Comparison of ENCODE assay signal across 23 cellular contexts in genomic region chr10:103083266-103083976, GRCh38.
DNase-seq lines count a peak whose midpoint lies in the region; ATAC-seq, FAIRE-seq and TF ChIP-seq lines count a peak whose summit lies in the region.
"Had no signal": no experiment of that assay in that cellular context is flagged by ENCODE, and none has a peak within 500 bp of the region (broad histone marks: within the 10 kb centered on the region; RNA-seq: fewer than 3 reads in every experiment).

No MANE protein-coding gene starts in this region.

- TF ChIP-seq EP300 in HepG2 (IDR thresholded peaks at IDR 0.05; ENCODE audit: low read depth in 2 of 2, low read length in 2 of 2) (no peak), HepG2 (CRISPR knock-in tag; IDR thresholded peaks at IDR 0.05; ENCODE audit: borderline replicate concordance) (no peak)

- BruUV-seq in HepG2 (replicated peaks; lab: Mats Ljungman, UMichigan), result no TSS peak

- H3K27ac Mint-ChIP-seq in activated T-cell treated with anti-CD3 and anti-CD28 coated beads, Interleukin-2, amount 50 U/mL, for 72 hours, result peak overlapping the region; percentile 45
- peak overlapping the region; percentile 10 for H3K27ac Mint-ChIP-seq in chondrocyte (ENCODE audit: unreplicated experiment)
- H3K27ac Mint-ChIP-seq: activated naive CD8-positive, alpha-beta T cell treated with anti-CD3 and anti-CD28 coated beads, Interleukin-2, amount 10 ng/mL, durations not matched to agents 7 days and 5 days had no signal

- FAIRE-seq in HepG2 (lab: Jason Lieb, UNC), result peak; percentile 66

- no peak for ATAC-seq in activated T-cell treated with anti-CD3 and anti-CD28 coated beads, Interleukin-2, amount 50 U/mL, for 72 hours (replicated peaks in 1 of 2)
- ATAC-seq in activated T-cell treated with anti-CD3 and anti-CD28 coated beads, Interleukin-2, amount 50 U/mL, for 4 hours, result no peak
- ATAC-seq in HepG2 (peak; percentile 94), GM21619 (IDR thresholded peaks at IDR 0.05; ENCODE audit: unreplicated experiment) (no peak), GM21723 (IDR thresholded peaks at IDR 0.05; ENCODE audit: unreplicated experiment) (no peak)
- ATAC-seq: heart left ventricle, T-cell had no signal

- POLR2A ChIA-PET in HepG2 (lab: Yijun Ruan, JAX), result no interaction called here

- no peak overlapping the region for H2AFZ ChIP-seq in HepG2 (ENCODE audit: low read length)

- peaks cover 8 to 16% of the 10 kb centered on the region in 2 experiments for H3K36me3 ChIP-seq in HepG2 (replicated peaks in 1 of 2; ENCODE audit: control insufficient read depth in 1 of 2, insufficient read depth in 2 of 2, low read length in 2 of 2)

- H3K4me3 ChIP-seq in HepG2 (replicated peaks in 1 of 3; ENCODE audit: insufficient read depth in 1 of 3, low read depth in 2 of 3, low read length in 3 of 3), result no peak overlapping the region
- H3K4me3 ChIP-seq: heart left ventricle, SJSA1, tibial nerve had no signal

- TF ChIP-seq POLR2A in HepG2 (IDR thresholded peaks at IDR 0.05; ENCODE audit: insufficient read depth in 1 of 2, low read depth in 2 of 2, low read length in 2 of 2), result no peak

- H3K27ac ChIP-seq in HepG2 (ENCODE audit: extremely low read length, insufficient read depth, low read length), result peak overlapping the region; percentile 57
- H3K27ac ChIP-seq: heart left ventricle, SJSA1, tibial nerve had no signal

- DNase-seq in activated T-cell treated with anti-CD3 and anti-CD28 coated beads, Interleukin-2, amount 50 U/mL, for 72 hours, result no peak
- DNase-seq in activated T-cell treated with anti-CD3 and anti-CD28 coated beads, Interleukin-2, amount 50 U/mL, for 4 hours, result no peak
- no peak for DNase-seq in chondrocyte (ENCODE audit: low spot score)
- DNase-seq in HepG2 (ENCODE audit: low spot score), result peak; percentile 85
- DNase-seq in superior temporal gyrus (ENCODE audit: extremely low spot score), result peak; percentile 77
- DNase-seq in NK-92 treated with Interleukin-12 subunit alpha and Interleukin-12 subunit beta, amount 100 ng/mL, for 24 hours (lab: John Stamatoyannopoulos, UW), result no peak
- DNase-seq: activated CD4-positive, alpha-beta T cell treated with anti-CD3 and anti-CD28 coated beads, Interleukin-2, amount 50 U/mL, for 4 hours; activated CD4-positive, CD25-positive, alpha-beta regulatory T cell; activated naive CD8-positive, alpha-beta T cell treated with anti-CD3 and anti-CD28 coated beads, Interleukin-2, amount 10 ng/mL, durations not matched to agents 7 days and 5 days; effector CD4-positive, alpha-beta T cell; heart left ventricle; kidney glomerular epithelial cell; mesendoderm; NCI-H1417 treated with DMSO at 0.1 percent for 48 hours; NCI-H2081 treated with DMSO at 0.1 percent for 48 hours; NCI-H226; NCI-H69; T-cell had no signal

- CTCF ChIA-PET in HepG2 (lab: Yijun Ruan, JAX; ENCODE audit: low intra/inter-chr PET ratio, low total read pairs), result no interaction called here

- in situ Hi-C loops in HepG2 (cut with HindIII; ENCODE audit: extremely low pct_ligation_motif_present, low pct_unique_long_range_greater_than_20kb), result loop anchor here (10.0 kb wide), 1 partner anchor 161 kb away; the partner anchor contains the start of gene RPEL1

- H3K9ac ChIP-seq in HepG2 (ENCODE audit: insufficient read depth, low read depth, low read length), result no peak overlapping the region; the same call in 1 of the 2 replicates

- no peak overlapping the region for H3K4me3 Mint-ChIP-seq in activated T-cell treated with anti-CD3 and anti-CD28 coated beads, Interleukin-2, amount 50 U/mL, for 72 hours
- no peak overlapping the region for H3K4me3 Mint-ChIP-seq in activated T-cell treated with anti-CD3 and anti-CD28 coated beads, Interleukin-2, amount 50 U/mL, for 4 hours
- no peak overlapping the region for H3K4me3 Mint-ChIP-seq in chondrocyte (ENCODE audit: unreplicated experiment)
- H3K4me3 Mint-ChIP-seq: activated naive CD8-positive, alpha-beta T cell treated with anti-CD3 and anti-CD28 coated beads, Interleukin-2, amount 10 ng/mL, durations not matched to agents 7 days and 5 days; stimulated activated naive CD8-positive, alpha-beta T cell treated with anti-CD3 and anti-CD28 coated beads, Interleukin-15, Interleukin-2, amounts not matched to agents 100 ng/mL and 50 ng/mL, for 24 hours; T-cell had no signal

- no peaks in the 10 kb centered on the region for H3K9me3 Mint-ChIP-seq in activated T-cell treated with anti-CD3 and anti-CD28 coated beads, Interleukin-2, amount 50 U/mL, for 72 hours
- H3K9me3 Mint-ChIP-seq in activated T-cell treated with anti-CD3 and anti-CD28 coated beads, Interleukin-2, amount 50 U/mL, for 4 hours, result no peaks in the 10 kb centered on the region
- H3K9me3 Mint-ChIP-seq in chondrocyte (ENCODE audit: low read depth), result no peaks in the 10 kb centered on the region
- H3K9me3 Mint-ChIP-seq: activated naive CD8-positive, alpha-beta T cell treated with anti-CD3 and anti-CD28 coated beads, Interleukin-2, amount 10 ng/mL, durations not matched to agents 7 days and 5 days; stimulated activated naive CD8-positive, alpha-beta T cell treated with anti-CD3 and anti-CD28 coated beads, Interleukin-15, Interleukin-2, amounts not matched to agents 100 ng/mL and 50 ng/mL, for 24 hours; T-cell had no signal

- H3K4me1 Mint-ChIP-seq in activated T-cell treated with anti-CD3 and anti-CD28 coated beads, Interleukin-2, amount 50 U/mL, for 72 hours (ENCODE audit: low read depth), result peaks cover 6% of the 10 kb centered on the region
- no peaks in the 10 kb centered on the region for H3K4me1 Mint-ChIP-seq in activated T-cell treated with anti-CD3 and anti-CD28 coated beads, Interleukin-2, amount 50 U/mL, for 4 hours (ENCODE audit: low read depth)
- peaks cover 45% of the 10 kb centered on the region for H3K4me1 Mint-ChIP-seq in chondrocyte (ENCODE audit: low read depth)
- H3K4me1 Mint-ChIP-seq: T-cell had no signal

- H3K79me2 ChIP-seq in HepG2 (ENCODE audit: insufficient read depth, low read length), result no peaks in the 10 kb centered on the region

- TF ChIP-seq CTCF in chondrocyte (IDR thresholded peaks at IDR 0.05) (no peak), HepG2 (CRISPR knock-in tag; IDR thresholded peaks at IDR 0.05) (no peak)

- no peak for TF ChIP-seq RAD21 in HepG2 (CRISPR knock-in tag; IDR thresholded peaks at IDR 0.05)

- no peaks in the 10 kb centered on the region for H4K20me1 ChIP-seq in HepG2 (ENCODE audit: insufficient read depth, low read length)

- no peaks in the 10 kb centered on the region for H3K36me3 Mint-ChIP-seq in activated T-cell treated with anti-CD3 and anti-CD28 coated beads, Interleukin-2, amount 50 U/mL, for 72 hours (ENCODE audit: insufficient read depth in 2 of 2)
- peaks cover 10% of the 10 kb centered on the region for H3K36me3 Mint-ChIP-seq in activated T-cell treated with anti-CD3 and anti-CD28 coated beads, Interleukin-2, amount 50 U/mL, for 4 hours (ENCODE audit: insufficient read depth)
- H3K36me3 Mint-ChIP-seq in chondrocyte (ENCODE audit: low read depth), result peaks cover 29% of the 10 kb centered on the region

- H3K4me2 ChIP-seq in HepG2 (ENCODE audit: low read depth, low read length), result peak overlapping the region; percentile 51

- H3K9me3 ChIP-seq in HepG2 (ENCODE audit: low read length), result no peaks in the 10 kb centered on the region
- H3K9me3 ChIP-seq: heart left ventricle, SJSA1, tibial nerve had no signal

- H3K4me1 ChIP-seq in HepG2 (ENCODE audit: insufficient read depth, low read length), result peaks cover 55% of the 10 kb centered on the region
- H3K4me1 ChIP-seq: heart left ventricle, tibial nerve had no signal

- intact Hi-C loops in HepG2 (cut with micrococcal nuclease; ENCODE audit: unreplicated experiment), result loop anchor here (5.0 kb wide), 1 partner anchor 159 kb away; no protein-coding TSS in a partner anchor

- H3K27me3 ChIP-seq in HepG2 (ENCODE audit: control insufficient read depth in 1 of 2, insufficient read depth in 2 of 2, low read length in 2 of 2), result no peaks in the 10 kb centered on the region
- H3K27me3 ChIP-seq: heart left ventricle, SJSA1, tibial nerve had no signal

- no peaks in the 10 kb centered on the region for H3K27me3 Mint-ChIP-seq in activated T-cell treated with anti-CD3 and anti-CD28 coated beads, Interleukin-2, amount 50 U/mL, for 72 hours (ENCODE audit: low read depth)
- no peaks in the 10 kb centered on the region for H3K27me3 Mint-ChIP-seq in activated T-cell treated with anti-CD3 and anti-CD28 coated beads, Interleukin-2, amount 50 U/mL, for 4 hours (ENCODE audit: low read depth)
- no peaks in the 10 kb centered on the region for H3K27me3 Mint-ChIP-seq in chondrocyte (ENCODE audit: low read depth)
- H3K27me3 Mint-ChIP-seq: activated naive CD8-positive, alpha-beta T cell treated with anti-CD3 and anti-CD28 coated beads, Interleukin-2, amount 10 ng/mL, durations not matched to agents 7 days and 5 days; stimulated activated naive CD8-positive, alpha-beta T cell treated with anti-CD3 and anti-CD28 coated beads, Interleukin-15, Interleukin-2, amounts not matched to agents 100 ng/mL and 50 ng/mL, for 24 hours; T-cell had no signal

- 20% methylated on average over 7 of the region's 7 CpGs for WGBS in HepG2 (ENCODE audit: low lambda C conversion rate)

TF ChIP-seq in HepG2, 621 proteins besides CTCF, POLR2A, EP300 and RAD21 (continues in another document):
- no peak for TF ChIP-seq CCDC6 (CRISPR knock-in tag; IDR thresholded peaks at IDR 0.05)
- peak; percentile 91; the same call in 1 of the 2 replicates for TF ChIP-seq THAP7 (CRISPR knock-in tag; IDR thresholded peaks at IDR 0.05)
- TF ChIP-seq HOXA3 (CRISPR knock-in tag; IDR thresholded peaks at IDR 0.05), result peak; percentile 23; the same call in 1 of the 2 replicates
- TF ChIP-seq SATB2 (CRISPR knock-in tag; IDR thresholded peaks at IDR 0.05), result no peak
- peak; percentile 56; the same call in 1 of the 2 replicates for TF ChIP-seq ELF3 (CRISPR knock-in tag; IDR thresholded peaks at IDR 0.05)
- peak; percentile 52 for TF ChIP-seq MED1 (CRISPR knock-in tag; IDR thresholded peaks at IDR 0.05)

Comparison
In these comparisons a context has a peak if more than half of its experiments do, and no peak if none do; other contexts are left out.
1. DNase-seq: peak in HepG2 (single experiment) and superior temporal gyrus (single experiment); none in activated T-cell treated with anti-CD3 and anti-CD28 coated beads, Interleukin-2, amount 50 U/mL, for 72 hours (0 of 2), activated T-cell treated with anti-CD3 and anti-CD28 coated beads, Interleukin-2, amount 50 U/mL, for 4 hours (single experiment), chondrocyte (single experiment) and NK-92 treated with Interleukin-12 subunit alpha and Interleukin-12 subunit beta, amount 100 ng/mL, for 24 hours (single experiment).